Comparison of ENCODE assay signal across 1 cellular context in genomic region chr2:120175000-120175581, GRCh38.
TF ChIP-seq lines count a peak whose summit lies in the region.

No MANE protein-coding gene starts in this region.

TF ChIP-seq in H1, 55 proteins besides CTCF, POLR2A, EP300 and RAD21 (continued from another document):
- no peak for TF ChIP-seq CBX8 (IDR thresholded peaks at IDR 0.05; ENCODE audit: borderline replicate concordance, low read depth, low read length)
- no peak for TF ChIP-seq SP4 (IDR thresholded peaks at IDR 0.05; ENCODE audit: low read length)
- TF ChIP-seq CHD2 (IDR thresholded peaks at IDR 0.05; ENCODE audit: low read length) = no peak
- no peak for TF ChIP-seq ATF2 (IDR thresholded peaks at IDR 0.05; ENCODE audit: low read length)
- no peak for TF ChIP-seq CBX5 (IDR thresholded peaks at IDR 0.05; ENCODE audit: low read depth, low read length)
- TF ChIP-seq USF2 (IDR thresholded peaks at IDR 0.05; ENCODE audit: low read length) = no peak
